1 cellular context compared by ENCODE assay signal in genomic region chr5:138331449-138332368, GRCh38.
A peak's percentile ranks its signal among the peaks of the same experiment; 100 is the strongest.
TF ChIP-seq lines count a peak whose summit lies in the region.

TSS of gene CDC25C (minus strand) at chr5:138331804. CDS start at chr5:138331180, 624 bp downstream.

TF ChIP-seq in K562, 482 proteins besides CTCF, POLR2A, EP300 and RAD21 (continued from another document and continues in another):
- TF ChIP-seq RREB1 (CRISPR knock-in tag; IDR thresholded peaks at IDR 0.05) = no peak
- no peak for TF ChIP-seq POU5F1 (IDR thresholded peaks at IDR 0.05; ENCODE audit: borderline replicate concordance, low read depth, low read length, partially characterized antibody)
- TF ChIP-seq ZBTB17 (CRISPR knock-in tag; IDR thresholded peaks at IDR 0.05) = no peak
- TF ChIP-seq HNRNPLL (IDR thresholded peaks at IDR 0.05; ENCODE audit: low read depth, low read length, poor library complexity, severe bottlenecking) = peak; percentile 97
- TF ChIP-seq HMG20A (CRISPR knock-in tag; conservative IDR thresholded peaks at IDR 0.05) = no peak
- TF ChIP-seq RBM22 (IDR thresholded peaks at IDR 0.05; ENCODE audit: low read depth, low read length, poor library complexity, severe bottlenecking) = no peak
- TF ChIP-seq NELFE (IDR thresholded peaks at IDR 0.05; ENCODE audit: insufficient read depth, insufficient read length) = no peak
- no peak for TF ChIP-seq MIER1 (IDR thresholded peaks at IDR 0.05; ENCODE audit: low read depth)
- TF ChIP-seq PHB (CRISPR knock-in tag; IDR thresholded peaks at IDR 0.05) = no peak
- no peak for TF ChIP-seq MYNN (IDR thresholded peaks at IDR 0.05)
- no peak for TF ChIP-seq MYNN (CRISPR knock-in tag; IDR thresholded peaks at IDR 0.05)
- TF ChIP-seq MXI1 (IDR thresholded peaks at IDR 0.05; ENCODE audit: low read depth, low read length) = no peak
- 0 out of 2 replicates have a peak, but pooled peaks have one; percentile 32 for TF ChIP-seq MYC (IDR thresholded peaks at IDR 0.05; ENCODE audit: low read depth, low read length)
- no peak for TF ChIP-seq MYC (CRISPR knock-in tag; IDR thresholded peaks at IDR 0.05; ENCODE audit: borderline replicate concordance, low read depth)
- no peak for TF ChIP-seq KLF1 (tag; IDR thresholded peaks at IDR 0.05)
- TF ChIP-seq ZHX1 (conservative IDR thresholded peaks at IDR 0.05; ENCODE audit: low read length) = no peak
- no peak for TF ChIP-seq CBFB (CRISPR knock-in tag; IDR thresholded peaks at IDR 0.05)
- TF ChIP-seq ZNF184 (CRISPR knock-in tag; IDR thresholded peaks at IDR 0.05) = no peak
- TF ChIP-seq HEY1 (CRISPR knock-in tag; IDR thresholded peaks at IDR 0.05; ENCODE audit: borderline replicate concordance) = no peak
- TF ChIP-seq ZNF134 (CRISPR knock-in tag; conservative IDR thresholded peaks at IDR 0.05) = no peak
- TF ChIP-seq FOXK2 (conservative IDR thresholded peaks at IDR 0.05 in 1 of 2, IDR thresholded peaks at IDR 0.05 in 1 of 2; ENCODE audit: low read depth in 2 of 2) = peak; percentile 95 to 97
- TF ChIP-seq KAT8 (IDR thresholded peaks at IDR 0.05; ENCODE audit: low read depth) = no peak
- no peak for TF ChIP-seq ZNF384 (IDR thresholded peaks at IDR 0.05; ENCODE audit: low read depth, low read length)
- TF ChIP-seq YBX1 (IDR thresholded peaks at IDR 0.05) = no peak
- TF ChIP-seq SAFB (IDR thresholded peaks at IDR 0.05; ENCODE audit: borderline replicate concordance, low read depth, low read length) = no peak
- TF ChIP-seq ATF1 (CRISPR knock-in tag; IDR thresholded peaks at IDR 0.05) = no peak
- peak; percentile 81 for TF ChIP-seq ATF1 (tag; IDR thresholded peaks at IDR 0.05)
- no peak for TF ChIP-seq ELF2 (CRISPR knock-in tag; IDR thresholded peaks at IDR 0.05)
- TF ChIP-seq ZNF263 (CRISPR knock-in tag; IDR thresholded peaks at IDR 0.05; ENCODE audit: borderline replicate concordance) = no peak
- TF ChIP-seq HSF4 (CRISPR knock-in tag; IDR thresholded peaks at IDR 0.05; ENCODE audit: borderline replicate concordance) = no peak
- no peak for TF ChIP-seq BCLAF1 (IDR thresholded peaks at IDR 0.05; ENCODE audit: borderline replicate concordance in 1 of 2, control insufficient read depth in 1 of 2, low read depth in 2 of 2, low read length in 1 of 2)
- TF ChIP-seq E2F5 (CRISPR knock-in tag; IDR thresholded peaks at IDR 0.05) = peak; percentile 45; the same call in 1 of the 2 replicates
- TF ChIP-seq NCOA4 (IDR thresholded peaks at IDR 0.05; ENCODE audit: partially characterized antibody) = no peak
- TF ChIP-seq ZNF3 (CRISPR knock-in tag; IDR thresholded peaks at IDR 0.05) = no peak
- TF ChIP-seq ZNF785 (CRISPR knock-in tag; IDR thresholded peaks at IDR 0.05) = no peak
- peak; percentile 80 for TF ChIP-seq CREM (IDR thresholded peaks at IDR 0.05; ENCODE audit: low read depth)
- peak; percentile 11 for TF ChIP-seq ZFP36 (IDR thresholded peaks at IDR 0.05; ENCODE audit: low read depth, low read length, partially characterized antibody)
- no peak for TF ChIP-seq TCFL5 (CRISPR knock-in tag; conservative IDR thresholded peaks at IDR 0.05)
- no peak for TF ChIP-seq HES1 (IDR thresholded peaks at IDR 0.05; ENCODE audit: low read depth)
- no peak for TF ChIP-seq MTF1 (CRISPR knock-in tag; IDR thresholded peaks at IDR 0.05; ENCODE audit: borderline replicate concordance)
- peak; percentile 78 for TF ChIP-seq POLR2B (IDR thresholded peaks at IDR 0.05; ENCODE audit: low read depth, partially characterized antibody)
- TF ChIP-seq NR2C2 (CRISPR knock-in tag; IDR thresholded peaks at IDR 0.05) = no peak
- peak; percentile 46; the same call in 1 of the 2 replicates for TF ChIP-seq NR2C2 (tag; IDR thresholded peaks at IDR 0.05)
- 0 out of 2 replicates have a peak, but pooled peaks have one; percentile 33 for TF ChIP-seq LCOR (CRISPR knock-in tag; IDR thresholded peaks at IDR 0.05)
- no peak for TF ChIP-seq NCOA1 (IDR thresholded peaks at IDR 0.05; ENCODE audit: low read depth)
- peak; percentile 83 for TF ChIP-seq HDAC2 (IDR thresholded peaks at IDR 0.05)
- TF ChIP-seq ZNF764 (CRISPR knock-in tag; IDR thresholded peaks at IDR 0.05; ENCODE audit: low read depth) = no peak
- no peak for TF ChIP-seq ZC3H4 (CRISPR knock-in tag; IDR thresholded peaks at IDR 0.05; ENCODE audit: borderline replicate concordance)
- TF ChIP-seq CTBP1 (IDR thresholded peaks at IDR 0.05; ENCODE audit: borderline replicate concordance) = 0 out of 2 replicates have a peak, but pooled peaks have one; percentile 38
- TF ChIP-seq E4F1 (CRISPR knock-in tag; IDR thresholded peaks at IDR 0.05; ENCODE audit: borderline replicate concordance) = no peak
- no peak for TF ChIP-seq TFAM (CRISPR knock-in tag; conservative IDR thresholded peaks at IDR 0.05)
- no peak for TF ChIP-seq HOMEZ (CRISPR knock-in tag; IDR thresholded peaks at IDR 0.05)
- TF ChIP-seq TAF15 (IDR thresholded peaks at IDR 0.05; ENCODE audit: low read depth, low read length) = no peak
- no peak for TF ChIP-seq ZNF830 (CRISPR knock-in tag; IDR thresholded peaks at IDR 0.05)
- 0 out of 2 replicates have a peak, but pooled peaks have one; percentile 79 for TF ChIP-seq FOXK1 (CRISPR knock-in tag; IDR thresholded peaks at IDR 0.05; ENCODE audit: borderline replicate concordance)
